Comparison of ENCODE assay signal across 14 cellular contexts in the genomic region with DNA sequence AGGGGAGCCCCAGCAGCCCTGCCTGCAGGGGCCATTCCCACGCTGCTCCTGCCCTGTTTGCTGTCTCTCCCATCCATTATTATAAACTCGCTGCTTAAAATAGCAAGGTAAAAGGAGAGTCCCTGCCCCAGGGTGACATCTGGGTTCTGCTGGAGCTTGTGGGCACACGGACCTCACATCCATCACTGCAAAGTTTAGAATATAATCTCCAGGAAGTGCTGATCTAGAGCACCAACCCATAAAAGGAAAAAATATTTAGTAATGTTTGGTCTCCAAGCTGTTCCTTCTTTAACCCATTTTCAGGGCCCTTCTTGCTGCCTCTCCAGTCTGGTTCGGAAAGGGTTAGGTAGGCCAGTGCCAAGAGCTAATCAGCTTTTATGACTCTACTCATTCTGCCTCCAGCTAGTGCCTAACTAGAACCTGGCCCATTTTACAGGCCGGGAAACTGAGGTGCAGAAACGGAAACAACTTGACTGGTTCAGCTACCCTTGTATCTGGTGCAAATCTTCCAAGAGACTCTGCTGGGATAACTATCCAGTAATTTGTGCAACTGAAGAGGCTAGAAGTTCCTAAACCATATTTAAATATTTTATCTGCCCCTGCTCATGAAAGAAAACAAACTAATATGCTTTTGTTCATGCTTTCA. TPM values are rescaled to one million over a fixed set of nuclear protein-coding genes. Genes with fewer than 3 reads are reported as not detected.
A peak's percentile ranks its signal among the peaks of the same experiment; 100 is the strongest.
DNase-seq lines count a peak whose midpoint lies in the region; ATAC-seq and TF ChIP-seq lines count a peak whose summit lies in the region.
"Had no signal": no experiment of that assay in that cellular context is flagged by ENCODE, and none has a peak within 500 bp of the region (broad histone marks: within the 10 kb centered on the region; RNA-seq: fewer than 3 reads in every experiment).

No MANE protein-coding gene starts in this region.

- H3K4me3 ChIP-seq in heart right ventricle, result no peak overlapping the region
- H3K4me3 ChIP-seq in right cardiac atrium (ENCODE audit: low read length), result no peak overlapping the region
- H3K4me3 ChIP-seq in colonic mucosa, result no peak overlapping the region
- no peak overlapping the region for H3K4me3 ChIP-seq in vagina

- peak overlapping the region; percentile 97 for H3K27ac Mint-ChIP-seq in osteocyte (ENCODE audit: unreplicated experiment)

- DNase-seq in heart right ventricle (no peak), right cardiac atrium (no peak), colonic mucosa (no peak), osteocyte (ENCODE audit: extremely low spot score, unreplicated experiment) (no peak), vagina (ENCODE audit: extremely low spot score in 2 of 2) (no peak), G401 (ENCODE audit: low spot score) (no peak), NCI-H2081 treated with DMSO at 0.1 percent for 48 hours (lab: John Stamatoyannopoulos, UW) (no peak), dedifferentiated amniotic fluid mesenchymal stem cell (ENCODE audit: extremely low spot score) (no peak)
- DNase-seq: ACHN; activated CD4-positive, alpha-beta T cell treated with anti-CD3 and anti-CD28 coated beads, Interleukin-2, amount 50 U/mL, for 4 hours; COR-L47; NCI-H1105 treated with DMSO at 0.1 percent for 48 hours had no signal

- H3K4me3 Mint-ChIP-seq in osteocyte (ENCODE audit: unreplicated experiment), result no peak overlapping the region

- H3K9me3 ChIP-seq in heart right ventricle (no peaks in the 10 kb centered on the region), right cardiac atrium (ENCODE audit: control insufficient read depth, low read length) (no peaks in the 10 kb centered on the region), colonic mucosa (no peaks in the 10 kb centered on the region), vagina (no peaks in the 10 kb centered on the region)

- no peak for ATAC-seq in heart right ventricle
- no peak for ATAC-seq in right cardiac atrium

- TF ChIP-seq POLR2A in vagina (IDR thresholded peaks at IDR 0.05), result no peak

- peak overlapping the region in 9 of 10 donors; percentile 31 to 77 (median 41) for H3K27ac ChIP-seq in heart right ventricle
- H3K27ac ChIP-seq in right cardiac atrium (ENCODE audit: low read length), result no peak overlapping the region
- H3K27ac ChIP-seq in colonic mucosa, result peak overlapping the region; percentile 32
- H3K27ac ChIP-seq in vagina, result peak overlapping the region; percentile 82

- peak overlapping the region in 1 of 2 donors; percentile 14 for H3K9ac ChIP-seq in colonic mucosa (ENCODE audit: low read depth in 2 of 2, low read length in 2 of 2)

- peaks cover 87% of the 10 kb centered on the region for H3K4me1 Mint-ChIP-seq in osteocyte (ENCODE audit: unreplicated experiment)

- no peaks in the 10 kb centered on the region for H3K27me3 Mint-ChIP-seq in osteocyte (ENCODE audit: unreplicated experiment)
- H3K27me3 Mint-ChIP-seq: IgD-negative memory B cell, memory B cell had no signal

- no peaks in the 10 kb centered on the region for H3K27me3 ChIP-seq in heart right ventricle
- H3K27me3 ChIP-seq in right cardiac atrium (ENCODE audit: control insufficient read depth, insufficient read depth), result no peaks in the 10 kb centered on the region
- H3K27me3 ChIP-seq in colonic mucosa, result no peaks in the 10 kb centered on the region
- H3K27me3 ChIP-seq in vagina, result no peaks in the 10 kb centered on the region

- H3K4me1 ChIP-seq in heart right ventricle (peaks cover 5 to 83% (median 46%) of the 10 kb centered on the region in 9 donors), right cardiac atrium (ENCODE audit: control insufficient read depth, insufficient read depth, low read length) (peaks cover 20% of the 10 kb centered on the region), colonic mucosa (no peaks in the 10 kb centered on the region), vagina (peaks cover 87% of the 10 kb centered on the region)

- TF ChIP-seq CTCF in heart right ventricle (IDR thresholded peaks at IDR 0.05) (no peak), colonic mucosa (IDR thresholded peaks at IDR 0.05) (no peak), osteocyte (IDR thresholded peaks at IDR 0.05) (no peak), vagina (IDR thresholded peaks at IDR 0.05) (no peak)

- no peaks in the 10 kb centered on the region for H3K9me3 Mint-ChIP-seq in osteocyte (ENCODE audit: unreplicated experiment)
- H3K9me3 Mint-ChIP-seq: IgD-negative memory B cell, memory B cell had no signal

- WGBS in heart right ventricle, 2 donors, result 67 to 70% methylated on average over 6 of the region's 6 CpGs
- WGBS in right cardiac atrium, result 74% methylated on average over 6 of the region's 6 CpGs

- H3K36me3 ChIP-seq in heart right ventricle (no peaks in the 10 kb centered on the region), colonic mucosa (no peaks in the 10 kb centered on the region), vagina (no peaks in the 10 kb centered on the region)

- intact Hi-C loops in heart right ventricle (cut with DNase I) (loop anchor here (2.0 to 10.0 kb wide), 8 partner anchors 79 to 251 kb away; no protein-coding TSS in a partner anchor), right cardiac atrium (cut with DNase I) (loop anchor here in 1 of 4 donors (10.0 kb wide), 1 partner anchor 251 kb away; no protein-coding TSS in a partner anchor), colonic mucosa (cut with DNase I) (loop anchor here (2.0 to 10.0 kb wide), 2 partner anchors 141 to 249 kb away; no protein-coding TSS in a partner anchor), vagina (cut with DNase I) (no loop called here)

- no peaks in the 10 kb centered on the region for H3K36me3 Mint-ChIP-seq in osteocyte (ENCODE audit: unreplicated experiment)
- H3K36me3 Mint-ChIP-seq: memory B cell had no signal

- in situ Hi-C loops in G401 (cut with HindIII; ENCODE audit: low sequenced_read_pairs), result no loop called here

RNA-seq across cellular contexts. Expression of a gene that starts 37.5 kb away (rescaled TPM):
- total RNA-seq in heart right ventricle (1 to 10 TPM; 2.5 to 8.3 (median 5.3) TPM), right cardiac atrium (10 to 100 TPM; 11.8 to 29.8 (median 19.5) TPM), colonic mucosa (10 to 100 TPM in 1 of 2 donors, 1 to 10 TPM in 1; 3.5 to 18.7 TPM), osteocyte (22.2 and 24.0 TPM in 2 replicates), vagina (18.2 TPM)
- polyA plus RNA-seq in heart right ventricle (1 to 10 TPM; 4.2 to 4.6 TPM), right cardiac atrium (5.3 TPM)
- 3.9 and 4.1 TPM in 2 replicates for total RNA-seq in G401 (2014; rRNA removed; shearing (Covaris generic))
